In genomic region chr10:42783181-42783549, GRCh38 we compare ENCODE assay signal across 8 cellular contexts. TPM values are rescaled to one million over a fixed set of nuclear protein-coding genes. Genes with fewer than 3 reads are reported as not detected.
A peak's percentile ranks its signal among the peaks of the same experiment; 100 is the strongest.
DNase-seq lines count a peak whose midpoint lies in the region; ATAC-seq and TF ChIP-seq lines count a peak whose summit lies in the region.

No MANE protein-coding gene starts in this region.

- peak overlapping the region; percentile 86 for H3K27ac Mint-ChIP-seq in activated CD8-positive, alpha-beta memory T cell treated with anti-CD3 and anti-CD28 coated beads, Interleukin-2, amount 10 ng/mL, durations not matched to agents 7 days and 5 days

- 1 to 2% methylated on average over 11 of the region's 11 CpGs for WGBS in esophagus squamous epithelium, 2 donors

- H3K27ac ChIP-seq in esophagus squamous epithelium: peak overlapping the region; percentile 89 to 93 (median 91)

- intact Hi-C loops in esophagus squamous epithelium (cut with DNase I): no loop called here

- peak overlapping the region; percentile 93 for H2AFZ ChIP-seq in neuron (ENCODE audit: low read depth, low read length)

- peak; percentile 16 for ATAC-seq in activated CD8-positive, alpha-beta memory T cell treated with anti-CD3 and anti-CD28 coated beads, Interleukin-2, amount 10 ng/mL, durations not matched to agents 7 days and 5 days

- H3K9me3 Mint-ChIP-seq in activated CD8-positive, alpha-beta memory T cell treated with anti-CD3 and anti-CD28 coated beads, Interleukin-2, amount 10 ng/mL, durations not matched to agents 7 days and 5 days (ENCODE audit: low read depth): no peaks in the 10 kb centered on the region

- H3K9me3 ChIP-seq in esophagus squamous epithelium: no peaks in the 10 kb centered on the region
- H3K9me3 ChIP-seq in neuron (ENCODE audit: low read length): no peaks in the 10 kb centered on the region

- no peaks in the 10 kb centered on the region for H3K27me3 Mint-ChIP-seq in activated CD8-positive, alpha-beta memory T cell treated with anti-CD3 and anti-CD28 coated beads, Interleukin-2, amount 10 ng/mL, durations not matched to agents 7 days and 5 days

- DNase-seq in activated CD8-positive, alpha-beta memory T cell treated with anti-CD3 and anti-CD28 coated beads, Interleukin-2, amount 10 ng/mL, durations not matched to agents 7 days and 5 days: peak; percentile 51
- DNase-seq in activated CD8-positive, alpha-beta memory T cell treated with anti-CD3 and anti-CD28 coated beads for 24 hours: no peak
- DNase-seq in LoVo (ENCODE audit: low spot score): peak; percentile 32
- DNase-seq in activated CD4-positive, alpha-beta T cell treated with anti-CD3 and anti-CD28 coated beads, Interleukin-2, amount 50 U/mL, for 1 hour: peak; percentile 6
- DNase-seq in esophagus squamous epithelium (lab: John Stamatoyannopoulos, UW): no peak
- DNase-seq in SHP77 treated with DMSO at 0.1 percent for 48 hours (lab: John Stamatoyannopoulos, UW): no peak
- DNase-seq in cortex of kidney (lab: John Stamatoyannopoulos, UW): no peak

- H3K4me3 Mint-ChIP-seq in activated CD8-positive, alpha-beta memory T cell treated with anti-CD3 and anti-CD28 coated beads, Interleukin-2, amount 10 ng/mL, durations not matched to agents 7 days and 5 days: peak overlapping the region; percentile 85

- H3K4me3 ChIP-seq in esophagus squamous epithelium: peak overlapping the region; percentile 50 to 88 (median 81)
- peak overlapping the region; percentile 99 for H3K4me3 ChIP-seq in neuron (ENCODE audit: low read length)

- H3K36me3 ChIP-seq in esophagus squamous epithelium (peaks cover 0 to 41% (median 11%) of the 10 kb centered on the region in 3 donors), neuron (ENCODE audit: insufficient read depth, low read length) (peaks cover 30% of the 10 kb centered on the region)

- H3K27me3 ChIP-seq in esophagus squamous epithelium (peaks cover 0 to 2% (median 0%) of the 10 kb centered on the region in 4 donors), neuron (ENCODE audit: insufficient read depth, low read length) (no peaks in the 10 kb centered on the region)

- H3K36me3 Mint-ChIP-seq in activated CD8-positive, alpha-beta memory T cell treated with anti-CD3 and anti-CD28 coated beads, Interleukin-2, amount 10 ng/mL, durations not matched to agents 7 days and 5 days: peaks cover 16% of the 10 kb centered on the region

- H3K4me1 ChIP-seq in esophagus squamous epithelium (peaks cover 0 to 21% (median 10%) of the 10 kb centered on the region in 3 donors), neuron (ENCODE audit: insufficient read depth, low read length) (peaks cover 6% of the 10 kb centered on the region)

- H3K4me1 Mint-ChIP-seq in activated CD8-positive, alpha-beta memory T cell treated with anti-CD3 and anti-CD28 coated beads, Interleukin-2, amount 10 ng/mL, durations not matched to agents 7 days and 5 days: peaks cover 17% of the 10 kb centered on the region

- no peak for TF ChIP-seq CTCF in esophagus squamous epithelium (IDR thresholded peaks at IDR 0.05)

- no peak for TF ChIP-seq POLR2A in esophagus squamous epithelium (IDR thresholded peaks at IDR 0.05)

- CTCF ChIA-PET in activated CD8-positive, alpha-beta memory T cell treated with anti-CD3 and anti-CD28 coated beads, Interleukin-2, amount 10 ng/mL, durations not matched to agents 7 days and 5 days (lab: Charles Lee): interaction anchor here (0.8 to 2.4 kb wide), 3 partner anchors 30 to 419 kb away, joined by 3 to 9 read pairs (median 3); no protein-coding TSS in a partner anchor

RNA-seq across cellular contexts. Expression of gene BMS1, which starts 0.6 kb away (rescaled TPM):
- 10 to 100 TPM; 17.4 to 24.0 TPM for total RNA-seq in activated CD8-positive, alpha-beta memory T cell treated with anti-CD3 and anti-CD28 coated beads, Interleukin-2, amount 10 ng/mL, durations not matched to agents 7 days and 5 days
- 10 to 100 TPM; 11.5 to 17.4 (median 16.7) TPM for total RNA-seq in esophagus squamous epithelium

Comparison
In these comparisons a context has a peak if more than half of its experiments do, and no peak if none do; other contexts are left out.
1. DNase-seq: peak in activated CD8-positive, alpha-beta memory T cell treated with anti-CD3 and anti-CD28 coated beads, Interleukin-2, amount 10 ng/mL, durations not matched to agents 7 days and 5 days (single experiment), LoVo (single experiment) and activated CD4-positive, alpha-beta T cell treated with anti-CD3 and anti-CD28 coated beads, Interleukin-2, amount 50 U/mL, for 1 hour (single experiment); none in activated CD8-positive, alpha-beta memory T cell treated with anti-CD3 and anti-CD28 coated beads for 24 hours (single experiment), esophagus squamous epithelium (single experiment), SHP77 treated with DMSO at 0.1 percent for 48 hours (single experiment) and cortex of kidney (single experiment).